ENCODE assay signal across 10 cellular contexts in genomic region chr16:85321856-85322271, GRCh38.
A peak's percentile ranks its signal among the peaks of the same experiment; 100 is the strongest.
DNase-seq lines count a peak whose midpoint lies in the region; ATAC-seq, FAIRE-seq and TF ChIP-seq lines count a peak whose summit lies in the region.
"Had no signal": no experiment of that assay in that cellular context is flagged by ENCODE, and none has a peak within 500 bp of the region (broad histone marks: within the 10 kb centered on the region; RNA-seq: fewer than 3 reads in every experiment).

No MANE protein-coding gene starts in this region.

- H3K4me3 ChIP-seq in small intestine (ENCODE audit: low read depth in 1 of 2, low read length in 2 of 2) = no peak overlapping the region

- no peaks in the 10 kb centered on the region for H3K27me3 ChIP-seq in small intestine (ENCODE audit: control insufficient read depth in 2 of 2, insufficient read depth in 2 of 2, low read length in 2 of 2)

- H3K4me1 ChIP-seq in small intestine (ENCODE audit: control insufficient read depth in 2 of 2, insufficient read depth in 1 of 2, low read depth in 1 of 2, low read length in 1 of 2) = no peaks in the 10 kb centered on the region

- H3K27ac ChIP-seq in small intestine (ENCODE audit: low read depth in 1 of 2, low read length in 1 of 2) = peak overlapping the region in 1 of 2 donors; percentile 12

- H3K4me1 Mint-ChIP-seq in T-cell = no peaks in the 10 kb centered on the region
- H3K4me1 Mint-ChIP-seq in activated T-cell treated with anti-CD3 and anti-CD28 coated beads, Interleukin-2, amount 50 U/mL, for 4 hours (ENCODE audit: low read depth) = no peaks in the 10 kb centered on the region

- no peak for FAIRE-seq in H54 (lab: Jason Lieb, UNC)
- FAIRE-seq in small intestine (lab: Jason Lieb, UNC) = no peak

- in situ Hi-C loops in T47D (cut with HindIII; ENCODE audit: low pct_unique_long_range_greater_than_20kb, low sequenced_read_pairs) = no loop called here

- H3K36me3 Mint-ChIP-seq in T-cell = no peaks in the 10 kb centered on the region
- no peaks in the 10 kb centered on the region for H3K36me3 Mint-ChIP-seq in activated T-cell treated with anti-CD3 and anti-CD28 coated beads, Interleukin-2, amount 50 U/mL, for 4 hours (ENCODE audit: insufficient read depth)

- no peaks in the 10 kb centered on the region for H3K9me3 ChIP-seq in small intestine (ENCODE audit: control insufficient read depth, low read depth)

- CTCF ChIA-PET in T-cell (lab: Charles Lee) = no interaction called here

- H3K9me3 Mint-ChIP-seq in T-cell = peaks cover 0 to 3% (median 0%) of the 10 kb centered on the region in 3 donors
- H3K9me3 Mint-ChIP-seq in activated T-cell treated with anti-CD3 and anti-CD28 coated beads, Interleukin-2, amount 50 U/mL, for 4 hours = no peaks in the 10 kb centered on the region
- H3K9me3 Mint-ChIP-seq: neural crest cell had no signal

- DNase-seq in H54 (ENCODE audit: insufficient read length, low spot score) = peak; percentile 82
- peak; percentile 74 to 99 for DNase-seq in T47D (ENCODE audit: low read depth in 1 of 2, low spot score in 1 of 2)
- DNase-seq in iris pigment epithelial cell (ENCODE audit: low read depth) = peak; percentile 89
- DNase-seq in small intestine = peak; percentile 72
- no peak for DNase-seq in T-cell
- no peak for DNase-seq in activated T-cell treated with anti-CD3 and anti-CD28 coated beads, Interleukin-2, amount 50 U/mL, for 4 hours
- DNase-seq in NCI-H526 treated with DMSO at 0.1 percent for 48 hours (lab: John Stamatoyannopoulos, UW) = no peak
- no peak for DNase-seq in D341Med (ENCODE audit: low spot score)
- DNase-seq: MM.1S had no signal

- no peak for ATAC-seq in T-cell (replicated peaks in 1 of 4)
- no peak for ATAC-seq in activated T-cell treated with anti-CD3 and anti-CD28 coated beads, Interleukin-2, amount 50 U/mL, for 4 hours

- 19 to 28% (median 27%) methylated on average over 12 of the region's 12 CpGs for WGBS in small intestine, 3 donors

- H3K27ac Mint-ChIP-seq in T-cell = no peak overlapping the region

- H3K4me3 Mint-ChIP-seq in T-cell = no peak overlapping the region
- no peak overlapping the region for H3K4me3 Mint-ChIP-seq in activated T-cell treated with anti-CD3 and anti-CD28 coated beads, Interleukin-2, amount 50 U/mL, for 4 hours
- H3K4me3 Mint-ChIP-seq: neural crest cell had no signal

- no peaks in the 10 kb centered on the region for H3K36me3 ChIP-seq in small intestine (ENCODE audit: control insufficient read depth in 2 of 2, insufficient read depth in 2 of 2, low read length in 2 of 2)

- peak; percentile 40; the same call in 1 of the 2 replicates for TF ChIP-seq POLR2A in H54 (IDR thresholded peaks at IDR 0.05; ENCODE audit: low read depth, low read length)

- peaks cover 0 to under 1% of the 10 kb centered on the region in 2 donors for H3K27me3 Mint-ChIP-seq in T-cell
- H3K27me3 Mint-ChIP-seq in activated T-cell treated with anti-CD3 and anti-CD28 coated beads, Interleukin-2, amount 50 U/mL, for 4 hours (ENCODE audit: low read depth) = peaks cover 2% of the 10 kb centered on the region

- POLR2A ChIA-PET in T-cell (lab: Charles Lee) = no interaction called here

Comparison
In these comparisons a context has a peak if more than half of its experiments do, and no peak if none do; other contexts are left out.
1. DNase-seq: peak in H54 (single experiment), T47D (2 of 2), iris pigment epithelial cell (single experiment) and small intestine (single experiment); none in T-cell (0 of 34), activated T-cell treated with anti-CD3 and anti-CD28 coated beads, Interleukin-2, amount 50 U/mL, for 4 hours (single experiment), NCI-H526 treated with DMSO at 0.1 percent for 48 hours (single experiment) and D341Med (single experiment).